ENCODE assay signal across 7 cellular contexts in the genomic region with DNA sequence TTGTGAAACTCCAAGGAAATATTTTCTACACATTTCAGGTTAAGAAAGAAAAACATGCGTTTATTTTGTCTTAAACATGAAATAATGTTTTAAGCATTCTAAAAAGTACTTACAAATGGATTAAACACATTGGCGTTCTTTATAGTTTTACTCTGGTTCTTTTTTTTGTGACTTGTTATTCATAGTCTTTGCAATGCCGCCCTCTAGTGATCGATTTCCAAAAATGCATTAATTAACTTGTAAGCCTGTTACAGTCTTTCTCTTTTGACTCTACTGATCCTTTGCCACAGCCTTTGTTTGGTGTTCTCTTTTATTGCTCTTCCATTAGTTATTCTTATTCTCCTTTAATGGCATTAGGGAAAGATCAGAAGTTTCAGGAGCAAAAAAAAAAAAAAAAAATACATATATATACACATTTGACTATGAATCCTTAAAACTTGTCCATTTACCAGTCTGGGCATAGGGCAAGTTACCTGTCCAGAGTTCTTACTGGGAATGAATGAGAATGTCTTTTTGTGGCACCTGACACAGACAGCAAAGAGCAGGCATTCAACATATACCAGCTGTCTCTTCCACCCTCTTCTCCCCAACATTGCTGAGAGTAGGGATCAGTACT. TPM values are rescaled to one million over a fixed set of nuclear protein-coding genes. Genes with fewer than 3 reads are reported as not detected.
DNase-seq lines count a peak whose midpoint lies in the region; ATAC-seq and TF ChIP-seq lines count a peak whose summit lies in the region.

No MANE protein-coding gene starts in this region.

- no peak overlapping the region for H3K4me3 ChIP-seq in thoracic aorta

- no peaks in the 10 kb centered on the region for H3K9me3 ChIP-seq in thoracic aorta

- no peaks in the 10 kb centered on the region for H3K4me1 ChIP-seq in thoracic aorta (ENCODE audit: control insufficient read depth in 1 of 2, low read depth in 2 of 2)

- H3K36me3 ChIP-seq in thoracic aorta: no peaks in the 10 kb centered on the region

- in situ Hi-C loops in G401 (cut with HindIII; ENCODE audit: low sequenced_read_pairs): no loop called here

- TF ChIP-seq CTCF in thoracic aorta (IDR thresholded peaks at IDR 0.05): peak; percentile 57

- ATAC-seq in HG02678 (IDR thresholded peaks at IDR 0.05; ENCODE audit: unreplicated experiment): peak; percentile 55
- ATAC-seq in thoracic aorta (ENCODE audit: insufficient number of reproducible peaks, low FRiP score, low read depth): no peak
- ATAC-seq in HG02884 (IDR thresholded peaks at IDR 0.05; ENCODE audit: unreplicated experiment): no peak

- peak; percentile 82 for DNase-seq in G401 (ENCODE audit: low spot score)
- peak; percentile 71 for DNase-seq in NCI-H2227 (lab: John Stamatoyannopoulos, UW; ENCODE audit: unreplicated experiment)
- peak; percentile 59 for DNase-seq in amniotic epithelial cell (ENCODE audit: low read depth)
- DNase-seq in inferior parietal cortex (ENCODE audit: extremely low spot score): peak; percentile 90
- DNase-seq in thoracic aorta (ENCODE audit: low spot score): no peak

- no peaks in the 10 kb centered on the region for H3K27me3 ChIP-seq in thoracic aorta (replicated peaks; ENCODE audit: insufficient read depth)

- no peak overlapping the region for H3K27ac ChIP-seq in thoracic aorta

RNA-seq across cellular contexts. Expression of a gene that starts 59.9 kb away (rescaled TPM):
- total RNA-seq in G401 (2014; rRNA removed; shearing (Covaris generic)): not detected in 2 replicates
- 1 to 10 TPM in 1 of 2 donors, under 1 TPM in 1; 0.95 to 4.2 TPM for total RNA-seq in thoracic aorta
